In the genomic region with DNA sequence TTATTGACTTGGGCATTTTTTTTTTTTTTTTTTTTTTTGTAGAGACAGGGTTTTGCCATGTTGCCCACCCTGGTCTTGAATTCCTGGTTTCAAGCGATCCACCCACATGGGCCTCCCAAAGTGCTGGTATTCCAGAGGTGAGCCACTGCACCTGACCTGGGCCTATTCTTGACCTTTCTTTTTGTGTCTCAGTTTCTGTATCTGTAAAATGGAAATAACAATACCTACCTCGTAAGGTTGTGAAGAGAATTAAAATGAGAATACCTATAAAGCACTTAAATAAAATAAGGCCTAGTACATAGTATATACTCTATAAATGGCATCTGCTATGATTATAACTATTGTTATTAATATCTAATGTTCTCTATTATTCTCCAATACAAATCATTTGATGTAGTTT, we compare ENCODE assay signal across 27 cellular contexts. TPM values are rescaled to one million over a fixed set of nuclear protein-coding genes. Genes with fewer than 3 reads are reported as not detected.
DNase-seq lines count a peak whose midpoint lies in the region; ATAC-seq, FAIRE-seq and TF ChIP-seq lines count a peak whose summit lies in the region.
"Had no signal": no experiment of that assay in that cellular context is flagged by ENCODE, and none has a peak within 500 bp of the region (broad histone marks: within the 10 kb centered on the region; RNA-seq: fewer than 3 reads in every experiment).

No MANE protein-coding gene starts in this region.

- intact Hi-C loops in HepG2 (cut with micrococcal nuclease; ENCODE audit: unreplicated experiment) (no loop called here), right lobe of liver (cut with DNase I) (no loop called here), ovary (cut with DNase I) (no loop called here)

- no peak overlapping the region for H4K91ac ChIP-seq in trophoblast cell (ENCODE audit: low read depth, low read length)

- H3K79me2 ChIP-seq in HepG2 (ENCODE audit: insufficient read depth, low read length) = peaks cover 98% of the 10 kb centered on the region
- H3K79me2 ChIP-seq in trophoblast cell (ENCODE audit: control insufficient read depth, insufficient read depth, low read length, poor library complexity) = no peaks in the 10 kb centered on the region

- H3K4me2 ChIP-seq in HepG2 (ENCODE audit: low read depth, low read length) (no peak overlapping the region), trophoblast cell (ENCODE audit: low read length) (no peak overlapping the region)
- H3K4me2 ChIP-seq: BLaER1 had no signal

- H3K9me3 Mint-ChIP-seq in activated T-helper 17 cell treated with anti-CD3 and anti-CD28 coated beads, Interleukin-2, amount 50 U/mL, for 72 hours = no peaks in the 10 kb centered on the region
- H3K9me3 Mint-ChIP-seq: CD14-positive monocyte; CD4-positive, alpha-beta memory T cell; CD8-positive, alpha-beta memory T cell had no signal

- H3K27ac Mint-ChIP-seq in activated T-helper 17 cell treated with anti-CD3 and anti-CD28 coated beads, Interleukin-2, amount 50 U/mL, for 72 hours = peak overlapping the region; percentile 18
- H3K27ac Mint-ChIP-seq: CD14-positive monocyte had no signal

- TF ChIP-seq CTCF in HepG2 (CRISPR knock-in tag; IDR thresholded peaks at IDR 0.05) (no peak), right lobe of liver (IDR thresholded peaks at IDR 0.05) (no peak), ovary (IDR thresholded peaks at IDR 0.05) (no peak)

- in situ Hi-C loops in HepG2 (cut with HindIII; ENCODE audit: extremely low pct_ligation_motif_present, low pct_unique_long_range_greater_than_20kb) = no loop called here

- H4K12ac ChIP-seq in trophoblast cell (ENCODE audit: low read depth, low read length) = no peak overlapping the region

- H2BK5ac ChIP-seq in trophoblast cell (ENCODE audit: low read depth, low read length, poor library complexity) = no peak overlapping the region

- H2AFZ ChIP-seq in HepG2 (ENCODE audit: low read length) (no peak overlapping the region), trophoblast cell (ENCODE audit: insufficient read depth, low read length, poor library complexity) (no peak overlapping the region)

- H3K27ac ChIP-seq in HepG2 (ENCODE audit: extremely low read length, insufficient read depth, low read length) (no peak overlapping the region), right lobe of liver (no peak overlapping the region), trophoblast cell (ENCODE audit: low read depth, low read length) (no peak overlapping the region), ovary (no peak overlapping the region)
- H3K27ac ChIP-seq: 22Rv1, BLaER1 had no signal

- H3K36me3 ChIP-seq in HepG2 (replicated peaks in 1 of 2; ENCODE audit: control insufficient read depth in 1 of 2, insufficient read depth in 2 of 2, low read length in 2 of 2) = no peaks in the 10 kb centered on the region; a peak in 1 of 5 replicates
- no peaks in the 10 kb centered on the region for H3K36me3 ChIP-seq in right lobe of liver
- H3K36me3 ChIP-seq in trophoblast cell (ENCODE audit: control insufficient read depth in 1 of 2, insufficient read depth in 2 of 2, low read length in 2 of 2) = no peaks in the 10 kb centered on the region
- no peaks in the 10 kb centered on the region for H3K36me3 ChIP-seq in ovary
- H3K36me3 ChIP-seq: BE2C, BLaER1 had no signal

- H3K9me3 ChIP-seq in HepG2 (ENCODE audit: low read length) (no peaks in the 10 kb centered on the region), right lobe of liver (no peaks in the 10 kb centered on the region), trophoblast cell (ENCODE audit: insufficient read depth, low read depth, low read length) (no peaks in the 10 kb centered on the region), ovary (no peaks in the 10 kb centered on the region)
- H3K9me3 ChIP-seq: BE2C, BLaER1 had no signal

- 96% methylated on average over 2 of the region's 2 CpGs for WGBS in HepG2 (ENCODE audit: low lambda C conversion rate)
- 84% methylated on average over 2 of the region's 2 CpGs for WGBS in right lobe of liver (ENCODE audit: insufficient coverage, low coverage, low lambda C conversion rate, missing lambda C conversion rate)
- WGBS in trophoblast cell (ENCODE audit: extremely low coverage, insufficient coverage, insufficient read length) = no CpG with 5 or more reads among the region's 2 CpGs
- WGBS in ovary, 3 donors = 96 to 98% (median 96%) methylated on average over 2 of the region's 2 CpGs

- ATAC-seq in HepG2 (no peak), right lobe of liver (no peak)
- no peak for ATAC-seq in activated T-helper 17 cell treated with anti-CD3 and anti-CD28 coated beads, Interleukin-2, amount 50 U/mL, for 72 hours (replicated peaks)
- ATAC-seq: GM12878 had no signal

- peak overlapping the region; percentile 70 for H3K4ac ChIP-seq in trophoblast cell (ENCODE audit: low read depth, low read length)

- no peaks in the 10 kb centered on the region for H3K36me3 Mint-ChIP-seq in activated T-helper 17 cell treated with anti-CD3 and anti-CD28 coated beads, Interleukin-2, amount 50 U/mL, for 72 hours (ENCODE audit: low read depth)
- H3K36me3 Mint-ChIP-seq: CD4-positive, alpha-beta memory T cell; CD4-positive, CD25-positive, alpha-beta regulatory T cell; CD8-positive, alpha-beta memory T cell had no signal

- no peak overlapping the region for H4K8ac ChIP-seq in trophoblast cell (ENCODE audit: low read depth, low read length)

- no peak for TF ChIP-seq POLR2A in HepG2 (IDR thresholded peaks at IDR 0.05; ENCODE audit: insufficient read depth in 1 of 2, low read depth in 2 of 2, low read length in 2 of 2)
- no peak for TF ChIP-seq POLR2A in right lobe of liver (IDR thresholded peaks at IDR 0.05)
- TF ChIP-seq POLR2A in ovary (IDR thresholded peaks at IDR 0.05) = no peak

- no peak overlapping the region for H3K14ac ChIP-seq in trophoblast cell (ENCODE audit: low read length)

- no peak overlapping the region for H3K18ac ChIP-seq in trophoblast cell (ENCODE audit: low read length)

- POLR2A ChIA-PET in HepG2 (lab: Yijun Ruan, JAX) = no interaction called here

- TF ChIP-seq EP300 in HepG2 (IDR thresholded peaks at IDR 0.05; ENCODE audit: low read depth in 2 of 2, low read length in 2 of 2) (no peak), HepG2 (CRISPR knock-in tag; IDR thresholded peaks at IDR 0.05; ENCODE audit: borderline replicate concordance) (no peak), ovary (IDR thresholded peaks at IDR 0.05) (no peak)

- H2AK5ac ChIP-seq in trophoblast cell (ENCODE audit: low read length) = no peak overlapping the region

- no peak overlapping the region for H2BK120ac ChIP-seq in trophoblast cell (ENCODE audit: insufficient read depth, low read length, poor library complexity)

- BruUV-seq in HepG2 (replicated peaks; lab: Mats Ljungman, UMichigan) = TSS peak; percentile 7

- DNase-seq in HepG2 (ENCODE audit: low spot score) (no peak), right lobe of liver (no peak), trophoblast cell (no peak), mesenteric fat pad (ENCODE audit: low spot score) (no peak), ovary (no peak)
- DNase-seq: ACHN; BE2C; C1 segment of cervical spinal cord; CD4-positive, alpha-beta memory T cell; CD4-positive, CD25-positive, alpha-beta regulatory T cell; CD8-positive, alpha-beta memory T cell; COR-L47; DMS 273 treated with DMSO at 0.1 percent for 48 hours; DMS153; DMS53; DMS79; DND-41; EL; GDM1 had no signal

- no peak overlapping the region for H3K4me3 Mint-ChIP-seq in activated T-helper 17 cell treated with anti-CD3 and anti-CD28 coated beads, Interleukin-2, amount 50 U/mL, for 72 hours
- H3K4me3 Mint-ChIP-seq: CD14-positive monocyte had no signal

- peaks cover 61% of the 10 kb centered on the region for H3K4me1 ChIP-seq in HepG2 (ENCODE audit: insufficient read depth, low read length)
- peaks cover 0 to 32% (median 5%) of the 10 kb centered on the region in 4 donors for H3K4me1 ChIP-seq in right lobe of liver
- H3K4me1 ChIP-seq in trophoblast cell (ENCODE audit: control insufficient read depth in 1 of 2, insufficient read depth in 2 of 2, low read length in 2 of 2) = no peaks in the 10 kb centered on the region
- peaks cover 13% of the 10 kb centered on the region for H3K4me1 ChIP-seq in ovary (ENCODE audit: insufficient read depth)
- H3K4me1 ChIP-seq: BE2C had no signal

- H3K79me1 ChIP-seq in trophoblast cell (ENCODE audit: low read length) = no peaks in the 10 kb centered on the region

- H3K9ac ChIP-seq in HepG2 (ENCODE audit: insufficient read depth, low read depth, low read length) (no peak overlapping the region), trophoblast cell (ENCODE audit: low read length) (no peak overlapping the region)
- H3K9ac ChIP-seq: BLaER1 had no signal

- H3K4me1 Mint-ChIP-seq in activated T-helper 17 cell treated with anti-CD3 and anti-CD28 coated beads, Interleukin-2, amount 50 U/mL, for 72 hours = peaks cover 22% of the 10 kb centered on the region

- no peak for TF ChIP-seq RAD21 in HepG2 (CRISPR knock-in tag; IDR thresholded peaks at IDR 0.05)

- no peak overlapping the region for H2BK12ac ChIP-seq in trophoblast cell (ENCODE audit: low read length)

- CTCF ChIA-PET in HepG2 (lab: Yijun Ruan, JAX; ENCODE audit: low intra/inter-chr PET ratio, low total read pairs) = no interaction called here

- H3K23ac ChIP-seq in trophoblast cell (ENCODE audit: low read length) = no peak overlapping the region

- H3K27me3 ChIP-seq in HepG2 (ENCODE audit: control insufficient read depth in 1 of 2, insufficient read depth in 2 of 2, low read length in 2 of 2) = no peaks in the 10 kb centered on the region
- H3K27me3 ChIP-seq in right lobe of liver = no peaks in the 10 kb centered on the region
- H3K27me3 ChIP-seq in trophoblast cell (ENCODE audit: insufficient read depth, low read length) = no peaks in the 10 kb centered on the region
- no peaks in the 10 kb centered on the region for H3K27me3 ChIP-seq in ovary
- H3K27me3 ChIP-seq: BE2C, BLaER1 had no signal

- FAIRE-seq in HepG2 (lab: Jason Lieb, UNC) = no peak
- FAIRE-seq: GM12878, GM12892, GM18507, GM19239 had no signal

- H4K20me1 ChIP-seq in HepG2 (ENCODE audit: insufficient read depth, low read length) = peaks cover 87% of the 10 kb centered on the region

- H3K4me3 ChIP-seq in HepG2 (replicated peaks in 1 of 3; ENCODE audit: insufficient read depth in 1 of 3, low read depth in 2 of 3, low read length in 3 of 3) (no peak overlapping the region), right lobe of liver (no peak overlapping the region), trophoblast cell (ENCODE audit: low read depth, low read length) (no peak overlapping the region), ovary (no peak overlapping the region)
- H3K4me3 ChIP-seq: BLaER1, GM12878 had no signal

- H3K27me3 Mint-ChIP-seq in activated T-helper 17 cell treated with anti-CD3 and anti-CD28 coated beads, Interleukin-2, amount 50 U/mL, for 72 hours = no peaks in the 10 kb centered on the region
- H3K27me3 Mint-ChIP-seq: CD4-positive, alpha-beta memory T cell; CD4-positive, CD25-positive, alpha-beta regulatory T cell; CD8-positive, alpha-beta memory T cell had no signal

RNA-seq across cellular contexts. Expression of gene MAP4K3, which starts 15.7 kb away (rescaled TPM):
- total RNA-seq in HepG2 (2016; rRNA removed; fragmentation: Illumina TruSeq; extraction: Trizol) = 45.9 and 49.6 TPM in 2 replicates
- 9.3 and 11.7 TPM in 2 replicates for total RNA-seq in HepG2 (2016; cell fraction: cytosol; rRNA removed; fragmentation: Illumina TruSeq; extraction: Trizol; ENCODE audit: low read depth)
- total RNA-seq in HepG2 (2016; cell fraction: insoluble cytoplasmic fraction; rRNA removed; fragmentation: Illumina TruSeq; extraction: Trizol) = 46.7 and 48.9 TPM in 2 replicates
- total RNA-seq in HepG2 (2016; cell fraction: membrane; rRNA removed; fragmentation: Illumina TruSeq; extraction: Trizol) = 17.7 and 20.9 TPM in 2 replicates
- total RNA-seq in HepG2 (2016; cell fraction: nucleus; rRNA removed; fragmentation: Illumina TruSeq; extraction: Trizol) = 85.1 and 105 TPM in 2 replicates
- 38.9 and 53.2 TPM in 2 replicates for polyA plus RNA-seq in HepG2 (2011; rRNA removed)
- polyA plus RNA-seq in HepG2 (2011; cell fraction: cytosol; rRNA removed) = 15.2 and 25.2 TPM in 2 replicates
- 42.0 and 43.8 TPM in 2 replicates for polyA plus RNA-seq in HepG2 (2011; cell fraction: nucleus; rRNA removed)
- polyA plus RNA-seq in HepG2 (2012) = 42.7 and 67.4 TPM in 2 replicates
- 3.1 and 3.5 TPM in 2 replicates for polyA plus RNA-seq in HepG2 (2016; cell fraction: cytosol; fragmentation: Illumina TruSeq; extraction: Trizol; ENCODE audit: low read depth)
- polyA plus RNA-seq in HepG2 (2016; cell fraction: insoluble cytoplasmic fraction; fragmentation: Illumina TruSeq; extraction: Trizol; ENCODE audit: low read depth) = 44.4 and 45.5 TPM in 2 replicates
- 8.1 and 8.9 TPM in 2 replicates for polyA plus RNA-seq in HepG2 (2016; cell fraction: membrane; fragmentation: Illumina TruSeq; extraction: Trizol; ENCODE audit: low read depth)
- polyA plus RNA-seq in HepG2 (2016; cell fraction: nucleus; fragmentation: Illumina TruSeq; extraction: Trizol; ENCODE audit: insufficient read depth, low read depth) = 91.5 and 93.7 TPM in 2 replicates
- 4.5 and 18.5 TPM in 2 replicates for polyA minus RNA-seq in HepG2 (2011; rRNA and poly(A)+ RNA removed; ENCODE audit: low replicate concordance)
- polyA minus RNA-seq in HepG2 (2011; cell fraction: cytosol; rRNA and poly(A)+ RNA removed) = 40.5 and 40.9 TPM in 2 replicates
- 370 and 413 TPM in 2 replicates for polyA minus RNA-seq in HepG2 (2011; cell fraction: nucleus; rRNA and poly(A)+ RNA removed)
- 10 to 100 TPM; 14.5 to 24.8 (median 17.1) TPM for total RNA-seq in right lobe of liver
- total RNA-seq in activated T-helper 17 cell treated with anti-CD3 and anti-CD28 coated beads, Interleukin-2, amount 50 U/mL, for 72 hours = 10 to 100 TPM in 1 of 2 donors, 1 to 10 TPM in 1; 8.9 to 11.3 TPM
- 24.7 and 24.8 TPM in 2 replicates for polyA plus RNA-seq in trophoblast cell (2013)
- total RNA-seq in mesenteric fat pad = 50.1 TPM
- 10 to 100 TPM; 42.0 to 96.4 (median 55.0) TPM for total RNA-seq in ovary
- polyA plus RNA-seq in ovary = 10 to 100 TPM; 20.6 to 25.4 TPM
